Comparison of ENCODE assay signal across 8 cellular contexts in the genomic region with DNA sequence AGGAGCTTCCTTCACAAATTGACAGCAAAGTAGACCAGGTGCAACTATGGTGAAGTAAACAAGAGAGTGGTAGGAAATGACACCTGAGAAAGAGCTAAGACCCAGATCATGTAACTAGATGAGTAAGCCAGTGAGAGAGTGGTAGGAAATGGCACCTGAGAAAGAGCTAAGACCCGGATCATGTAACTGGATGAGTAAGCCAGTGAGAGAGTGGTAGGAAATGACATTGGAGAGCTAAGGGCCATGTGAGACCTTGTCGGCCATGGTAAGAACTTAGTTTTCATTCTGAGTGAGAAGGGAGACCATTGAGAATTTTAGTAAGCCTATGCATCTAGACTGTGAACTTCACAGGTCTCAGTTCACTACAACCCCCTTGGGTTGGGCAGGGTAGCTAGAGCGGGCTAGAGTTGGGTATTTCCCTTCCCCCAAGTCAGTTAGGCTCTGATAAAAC. TPM values are rescaled to one million over a fixed set of nuclear protein-coding genes. Genes with fewer than 3 reads are reported as not detected.
DNase-seq lines count a peak whose midpoint lies in the region; ATAC-seq and TF ChIP-seq lines count a peak whose summit lies in the region.

No MANE protein-coding gene starts in this region.

- H3K4me2 ChIP-seq in GM23248 (ENCODE audit: unreplicated experiment), result no peak overlapping the region

- no peak overlapping the region for H3K27ac ChIP-seq in GM23248

- no peak overlapping the region for H3K9ac ChIP-seq in GM23248

- H4K20me1 ChIP-seq in GM23248 (ENCODE audit: insufficient read depth), result no peaks in the 10 kb centered on the region

- H3K36me3 ChIP-seq in BE2C, result no peaks in the 10 kb centered on the region
- no peaks in the 10 kb centered on the region for H3K36me3 ChIP-seq in GM23248 (ENCODE audit: low read depth)

- no peaks in the 10 kb centered on the region for H3K79me2 ChIP-seq in GM23248 (ENCODE audit: insufficient read depth)

- no peaks in the 10 kb centered on the region for H3K9me3 ChIP-seq in BE2C
- no peaks in the 10 kb centered on the region for H3K9me3 ChIP-seq in GM23248 (ENCODE audit: low read depth)

- DNase-seq in NCI-H82 (lab: John Stamatoyannopoulos, UW), result peak; percentile 13
- DNase-seq in NCI-H82 treated with DMSO at 0.1 percent for 48 hours (lab: John Stamatoyannopoulos, UW; ENCODE audit: unreplicated experiment), result no peak
- peak; percentile 6 for DNase-seq in SW480 (ENCODE audit: low spot score)
- DNase-seq in choroid plexus epithelial cell (ENCODE audit: low read depth), result peak; percentile 10
- DNase-seq in LoVo (ENCODE audit: low spot score), result no peak
- no peak for DNase-seq in BE2C
- no peak for DNase-seq in GM23248

- no peaks in the 10 kb centered on the region for H3F3A ChIP-seq in GM23248 (ENCODE audit: insufficient read depth)

- peak; percentile 97 for ATAC-seq in HG03039 (IDR thresholded peaks at IDR 0.05; ENCODE audit: unreplicated experiment)

- H3K4me1 ChIP-seq in BE2C (no peaks in the 10 kb centered on the region; the same call in 1 of the 2 replicates), GM23248 (ENCODE audit: insufficient read depth) (peaks cover 4% of the 10 kb centered on the region; the same call in 1 of the 2 replicates)

- no peak overlapping the region for H3K4me3 ChIP-seq in choroid plexus epithelial cell (ENCODE audit: low read depth, low read length)
- H3K4me3 ChIP-seq in BE2C (ENCODE audit: low read depth, low read length), result no peak overlapping the region
- no peak overlapping the region for H3K4me3 ChIP-seq in GM23248

- no peaks in the 10 kb centered on the region for H3K9me2 ChIP-seq in GM23248 (ENCODE audit: insufficient read depth)

- H3K27me3 ChIP-seq in BE2C (peaks cover 26% of the 10 kb centered on the region), GM23248 (replicated peaks; ENCODE audit: insufficient read depth) (0 out of 2 replicates have a peak, but pooled peaks cover 7% of the 10 kb centered on the region)

- in situ Hi-C loops in GM23248 (cut with MboI), result no loop called here

- WGBS in GM23248 (ENCODE audit: low coverage in 1 of 2, low lambda C conversion rate in 2 of 2, missing lambda C conversion rate in 2 of 2), 2 experiments, result 55 to 65% methylated on average over 3 of the region's 3 CpGs

- TF ChIP-seq CTCF in choroid plexus epithelial cell (conservative IDR thresholded peaks at IDR 0.05; ENCODE audit: low read depth, low read length), result no peak
- no peak for TF ChIP-seq CTCF in BE2C (IDR thresholded peaks at IDR 0.05; ENCODE audit: low read depth, low read length)

- H2AFZ ChIP-seq in GM23248, result no peak overlapping the region; the same call in 1 of the 2 replicates

RNA-seq across cellular contexts. Expression of a gene that starts 5.4 kb away (rescaled TPM):
- polyA plus RNA-seq in BE2C (2012; ENCODE audit: insufficient read depth, insufficient read length, low read depth), result 4.4 TPM
- 5.4 and 8.2 TPM in 2 replicates for total RNA-seq in GM23248 (2014; rRNA removed; shearing (Covaris generic))
- polyA plus RNA-seq in GM23248 (2016; fragmentation: Nextera tagmentation; extraction: Ambion mirVana), result 2.9 and 3.5 TPM in 2 replicates

RNA-seq across cellular contexts. Expression of a gene that starts 43.2 kb away (rescaled TPM):
- polyA plus RNA-seq in BE2C (2012; ENCODE audit: insufficient read depth, insufficient read length, low read depth), result 63.4 TPM
- total RNA-seq in GM23248 (2014; rRNA removed; shearing (Covaris generic)), result 20.7 and 22.5 TPM in 2 replicates
- 28.4 and 33.3 TPM in 2 replicates for polyA plus RNA-seq in GM23248 (2016; fragmentation: Nextera tagmentation; extraction: Ambion mirVana)

RNA-seq across cellular contexts. Expression of a gene that starts 55.5 kb away (rescaled TPM):
- polyA plus RNA-seq in BE2C (2012; ENCODE audit: insufficient read depth, insufficient read length, low read depth), result 256 TPM
- total RNA-seq in GM23248 (2014; rRNA removed; shearing (Covaris generic)), result 78.5 and 91.2 TPM in 2 replicates
- polyA plus RNA-seq in GM23248 (2016; fragmentation: Nextera tagmentation; extraction: Ambion mirVana), result 175 and 178 TPM in 2 replicates

Comparison
In these comparisons a context has a peak if more than half of its experiments do, and no peak if none do; other contexts are left out.
1. DNase-seq: peak in NCI-H82 (single experiment), SW480 (single experiment) and choroid plexus epithelial cell (single experiment); none in NCI-H82 treated with DMSO at 0.1 percent for 48 hours (single experiment), LoVo (single experiment), BE2C (single experiment) and GM23248 (single experiment).